Comparison of ENCODE assay signal across 11 cellular contexts in genomic region chr15:23497710-23498111, GRCh38. TPM values are rescaled to one million over a fixed set of nuclear protein-coding genes. Genes with fewer than 3 reads are reported as not detected.
A peak's percentile ranks its signal among the peaks of the same experiment; 100 is the strongest.
DNase-seq lines count a peak whose midpoint lies in the region; ATAC-seq, FAIRE-seq and TF ChIP-seq lines count a peak whose summit lies in the region.
"Had no signal": no experiment of that assay in that cellular context is flagged by ENCODE, and none has a peak within 500 bp of the region (broad histone marks: within the 10 kb centered on the region; RNA-seq: fewer than 3 reads in every experiment).

No MANE protein-coding gene starts in this region.

- WGBS in A549 (ENCODE audit: missing lambda C conversion rate): 0% methylated on average over 2 of the region's 2 CpGs

- no peak for TF ChIP-seq EP300 in A549 (IDR thresholded peaks at IDR 0.05)

- no peaks in the 10 kb centered on the region for H3F3A ChIP-seq in PC-3 (ENCODE audit: low read length, unreplicated experiment)

- H3K4me1 ChIP-seq in A549 (no peaks in the 10 kb centered on the region), PC-3 (ENCODE audit: insufficient read depth, low read length) (no peaks in the 10 kb centered on the region)

- ATAC-seq in A549 (peak; percentile 43 to 73; a peak in 4 of 6 replicates), PC-3 (no peak), HG03565 (IDR thresholded peaks at IDR 0.05; ENCODE audit: unreplicated experiment) (no peak), GM18909 (IDR thresholded peaks at IDR 0.05; ENCODE audit: poor library complexity, unreplicated experiment) (no peak)

- H3K9me3 ChIP-seq in A549 (no peaks in the 10 kb centered on the region), PC-3 (ENCODE audit: low read length) (no peaks in the 10 kb centered on the region), MG63 (no peaks in the 10 kb centered on the region)

- H3K9ac ChIP-seq in PC-3 (ENCODE audit: low read length): no peak overlapping the region

- CTCF ChIA-PET in A549 (lab: Yijun Ruan, JAX) (interaction anchor here (0.6 to 3.5 kb wide), 16 partner anchors 8 to 570 kb away, joined by 3 to 22 read pairs (median 4); no protein-coding TSS in a partner anchor), PC-3 (lab: Charles Lee) (no interaction called here)

- no peak overlapping the region for H3K4me2 ChIP-seq in A549
- no peak overlapping the region for H3K4me2 ChIP-seq in PC-3 (ENCODE audit: low read length)

- no TSS peak for BruUV-seq in PC-3 (replicated peaks; lab: Mats Ljungman, UMichigan)

- peak in 1 of 2 experiments; percentile 54 for DNase-seq in A549 (ENCODE audit: low read depth in 1 of 2, low spot score in 1 of 2)
- DNase-seq in GM12865 (ENCODE audit: low read depth): peak; percentile 6
- DNase-seq in PC-3: peak; percentile 34
- peak; percentile 42 for DNase-seq in globus pallidus (ENCODE audit: low spot score)
- no peak for DNase-seq in dedifferentiated amniotic fluid mesenchymal stem cell (ENCODE audit: extremely low spot score)
- DNase-seq in MG63: no peak

- no peak overlapping the region for H2AFZ ChIP-seq in PC-3 (ENCODE audit: low read length)

- no peaks in the 10 kb centered on the region for H3K36me3 ChIP-seq in PC-3 (ENCODE audit: low read depth, low read length)
- no peaks in the 10 kb centered on the region for H3K36me3 ChIP-seq in MG63

- TF ChIP-seq CTCF in A549 (IDR thresholded peaks at IDR 0.05) (peak; percentile 59), GM12865 (IDR thresholded peaks at IDR 0.05; ENCODE audit: insufficient read depth, low read depth, low read length, missing control alignments) (peak; percentile 36), PC-3 (conservative IDR thresholded peaks at IDR 0.05; ENCODE audit: low read depth, low read length) (peak; percentile 71)

- TF ChIP-seq POLR2A in A549 (IDR thresholded peaks at IDR 0.05; ENCODE audit: low read length): no peak

- H3K9me2 ChIP-seq in PC-3 (replicated peaks; ENCODE audit: low read length): no peaks in the 10 kb centered on the region

- no peak overlapping the region for H3K27ac ChIP-seq in A549
- no peak overlapping the region for H3K27ac ChIP-seq in PC-3 (ENCODE audit: low read length)
- H3K27ac ChIP-seq: HL-60 had no signal

- TF ChIP-seq RAD21 in A549 (conservative IDR thresholded peaks at IDR 0.05 in 1 of 2, IDR thresholded peaks at IDR 0.05 in 1 of 2): peak; percentile 58 to 62

- no peaks in the 10 kb centered on the region for H4K20me1 ChIP-seq in PC-3 (ENCODE audit: low read length)

- H3K27me3 ChIP-seq in PC-3 (ENCODE audit: low read length): peaks cover 8% of the 10 kb centered on the region; the same call in 1 of the 2 replicates
- H3K27me3 ChIP-seq in MG63: no peaks in the 10 kb centered on the region

- H3K4me3 ChIP-seq in A549: no peak overlapping the region
- no peak overlapping the region for H3K4me3 ChIP-seq in GM12865 (ENCODE audit: low read depth, low read length)
- no peak overlapping the region for H3K4me3 ChIP-seq in PC-3 (ENCODE audit: low read length)
- H3K4me3 ChIP-seq in MG63: no peak overlapping the region

- intact Hi-C loops in PC-3 (cut with micrococcal nuclease): no loop called here

- POLR2A ChIA-PET in A549 (lab: Yijun Ruan, JAX) (no interaction called here), PC-3 (lab: Charles Lee; ENCODE audit: unreplicated experiment) (no interaction called here)

- peak; percentile 28 for FAIRE-seq in A549 (lab: Jason Lieb, UNC)

- no peaks in the 10 kb centered on the region for H3K79me2 ChIP-seq in PC-3 (ENCODE audit: low read length)

TF ChIP-seq in A549, 52 proteins besides CTCF, POLR2A, EP300 and RAD21:
- TF ChIP-seq RNF2 (IDR thresholded peaks at IDR 0.05; ENCODE audit: borderline replicate concordance, low read depth): no peak
- peak; percentile 70 for TF ChIP-seq SMC3 (IDR thresholded peaks at IDR 0.05)

RNA-seq across cellular contexts. Expression of gene GOLGA6L2, which starts 50.7 kb away (rescaled TPM):
- polyA plus RNA-seq in A549 (2011; rRNA removed) (not detected in 2 replicates), A549 (2017; fragmentation: RNase III; extraction: RNeasy Plus Mini Kit Qiagen cat#74134 plus additional on column Dnase treatment) (0.03 TPM in 1 of 3 replicates, not detected in the others)
- not detected in 2 replicates for polyA plus RNA-seq in A549 (2012; cell fraction: cytosol; rRNA removed)
- 0.17 TPM in 1 of 2 replicates, not detected in the other for polyA plus RNA-seq in A549 (2012; cell fraction: nucleus; rRNA removed)
- not detected in 2 replicates for polyA minus RNA-seq in A549 (2011; rRNA and poly(A)+ RNA removed)
- total RNA-seq in PC-3 (2014; rRNA removed): not detected in 2 replicates
- total RNA-seq in MG63 (2014; rRNA removed; shearing (Covaris generic); ENCODE audit: low replicate concordance): not detected in 2 replicates
- total RNA-seq: renal cortical epithelial cell, urinary bladder had no signal
- polyA plus RNA-seq: urinary bladder had no signal

Comparison
In these comparisons a context has a peak if more than half of its experiments do, and no peak if none do; other contexts are left out.
1. ATAC-seq: peak in A549 (2 of 2); none in PC-3 (single experiment), HG03565 (single experiment) and GM18909 (single experiment).
2. DNase-seq: peak in GM12865 (single experiment), PC-3 (single experiment) and globus pallidus (single experiment); none in dedifferentiated amniotic fluid mesenchymal stem cell (single experiment) and MG63 (single experiment).
3. Peak in every context shown above with its lines, with median percentiles within 50 percentile points of each other: CTCF ChIP-seq.